In the genomic region with DNA sequence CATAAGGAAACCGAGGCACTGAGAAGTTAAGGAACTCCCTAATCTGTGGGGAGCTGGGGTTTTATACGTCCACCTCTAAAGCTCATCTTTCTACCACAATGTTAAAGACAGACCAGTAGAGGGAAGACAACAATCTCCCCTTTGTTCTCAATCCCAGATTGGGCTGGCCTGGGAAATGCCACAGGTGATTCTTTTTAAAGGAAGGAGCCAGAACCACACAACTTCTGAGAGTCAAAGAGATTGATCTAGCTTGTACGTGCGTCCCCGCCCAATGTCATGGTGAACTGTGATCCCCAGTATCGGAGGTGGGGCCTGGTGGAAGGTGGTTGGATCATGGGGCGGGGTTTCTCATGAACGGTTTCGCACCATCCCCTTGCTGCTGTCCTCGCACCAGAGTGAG, we compare ENCODE assay signal across 22 cellular contexts.
DNase-seq lines count a peak whose midpoint lies in the region; ATAC-seq, FAIRE-seq and TF ChIP-seq lines count a peak whose summit lies in the region.
"Had no signal": no experiment of that assay in that cellular context is flagged by ENCODE, and none has a peak within 500 bp of the region (broad histone marks: within the 10 kb centered on the region; RNA-seq: fewer than 3 reads in every experiment).

No MANE protein-coding gene starts in this region.

- no peaks in the 10 kb centered on the region for H3K79me1 ChIP-seq in neuronal stem cell (ENCODE audit: low read depth, low read length)

- peaks cover 60% of the 10 kb centered on the region for H3K4me1 Mint-ChIP-seq in activated naive CD8-positive, alpha-beta T cell treated with anti-CD3 and anti-CD28 coated beads, Interleukin-2, amount 50 U/mL, for 24 hours
- peaks cover 49% of the 10 kb centered on the region for H3K4me1 Mint-ChIP-seq in activated naive CD8-positive, alpha-beta T cell treated with anti-CD3 and anti-CD28 coated beads for 36 hours
- peaks cover 26% of the 10 kb centered on the region for H3K4me1 Mint-ChIP-seq in astrocyte (ENCODE audit: low read depth, unreplicated experiment)
- peaks cover 41 to 55% of the 10 kb centered on the region in 2 donors for H3K4me1 Mint-ChIP-seq in natural killer cell treated with Interleukin-12 subunit alpha and Interleukin-12 subunit beta and Interleukin-15 and Interleukin-18, amount 100 ng/mL, for 72 hours (ENCODE audit: low read depth in 2 of 2)

- H3K4ac ChIP-seq in neuronal stem cell (ENCODE audit: low read length), result no peak overlapping the region

- H3K79me2 ChIP-seq in astrocyte (ENCODE audit: insufficient read depth, low read length), result no peaks in the 10 kb centered on the region

- H3K27me3 Mint-ChIP-seq in activated naive CD8-positive, alpha-beta T cell treated with anti-CD3 and anti-CD28 coated beads, Interleukin-2, amount 50 U/mL, for 24 hours, result no peaks in the 10 kb centered on the region
- H3K27me3 Mint-ChIP-seq in activated naive CD8-positive, alpha-beta T cell treated with anti-CD3 and anti-CD28 coated beads for 36 hours, result no peaks in the 10 kb centered on the region
- no peaks in the 10 kb centered on the region for H3K27me3 Mint-ChIP-seq in astrocyte (ENCODE audit: low read depth, unreplicated experiment)
- H3K27me3 Mint-ChIP-seq in natural killer cell treated with Interleukin-12 subunit alpha and Interleukin-12 subunit beta and Interleukin-15 and Interleukin-18, amount 100 ng/mL, for 72 hours, result no peaks in the 10 kb centered on the region
- H3K27me3 Mint-ChIP-seq: CD4-positive, alpha-beta memory T cell had no signal

- peak; percentile 9 for FAIRE-seq in astrocyte (lab: Jason Lieb, UNC)
- FAIRE-seq: GM12892, H1 had no signal

- H3K23ac ChIP-seq in neuronal stem cell (ENCODE audit: low read depth, low read length, poor library complexity), result no peak overlapping the region

- H3K18ac ChIP-seq in neuronal stem cell (ENCODE audit: low read length), result peak overlapping the region; percentile 30

- H2BK12ac ChIP-seq in neuronal stem cell (ENCODE audit: low read length), result no peak overlapping the region

- H3K27me3 ChIP-seq in astrocyte (ENCODE audit: insufficient read depth, low read length), result no peaks in the 10 kb centered on the region
- no peaks in the 10 kb centered on the region for H3K27me3 ChIP-seq in neuronal stem cell (ENCODE audit: control insufficient read depth in 3 of 3, insufficient read depth in 3 of 3, low read depth in 1 of 3, low read length in 3 of 3)
- H3K27me3 ChIP-seq: BLaER1 treated with 17β-estradiol and CSF1 and Interleukin-3, amounts not matched to agents 10 nM and 100 nM had no signal

- peak overlapping the region; percentile 11 for H3K14ac ChIP-seq in neuronal stem cell (ENCODE audit: low read length)

- no peak overlapping the region for H4K8ac ChIP-seq in neuronal stem cell (ENCODE audit: low read depth, low read length)

- peaks cover 53% of the 10 kb centered on the region for H3K4me1 ChIP-seq in astrocyte (ENCODE audit: insufficient read depth, low read length)
- peaks cover 3 to 7% of the 10 kb centered on the region in 2 donors for H3K4me1 ChIP-seq in neuronal stem cell (ENCODE audit: control insufficient read depth in 2 of 2, insufficient read depth in 1 of 2, low read depth in 1 of 2, low read length in 2 of 2)

- no peaks in the 10 kb centered on the region for H3K9me3 Mint-ChIP-seq in activated naive CD8-positive, alpha-beta T cell treated with anti-CD3 and anti-CD28 coated beads, Interleukin-2, amount 50 U/mL, for 24 hours
- peaks cover 2% of the 10 kb centered on the region for H3K9me3 Mint-ChIP-seq in activated naive CD8-positive, alpha-beta T cell treated with anti-CD3 and anti-CD28 coated beads for 36 hours
- H3K9me3 Mint-ChIP-seq in astrocyte (ENCODE audit: unreplicated experiment), result no peaks in the 10 kb centered on the region
- peaks cover 2% of the 10 kb centered on the region for H3K9me3 Mint-ChIP-seq in natural killer cell treated with Interleukin-12 subunit alpha and Interleukin-12 subunit beta and Interleukin-15 and Interleukin-18, amount 100 ng/mL, for 72 hours
- H3K9me3 Mint-ChIP-seq: CD4-positive, alpha-beta memory T cell had no signal

- H3K4me2 ChIP-seq in astrocyte (ENCODE audit: low read length), result no peak overlapping the region
- no peak overlapping the region for H3K4me2 ChIP-seq in neuronal stem cell (ENCODE audit: insufficient read depth, low read length, poor library complexity, severe bottlenecking)

- H3K9me3 ChIP-seq in astrocyte (ENCODE audit: insufficient read depth, low read depth, low read length), result no peaks in the 10 kb centered on the region
- H3K9me3 ChIP-seq in neuronal stem cell (replicated peaks in 1 of 2; ENCODE audit: control insufficient read depth in 2 of 2, insufficient read depth in 1 of 2, low read depth in 1 of 2, low read length in 2 of 2), result no peaks in the 10 kb centered on the region
- H3K9me3 ChIP-seq: BLaER1 treated with 17β-estradiol and CSF1 and Interleukin-3, amounts not matched to agents 10 nM and 100 nM had no signal

- H3K9ac ChIP-seq in astrocyte (ENCODE audit: low read length) (no peak overlapping the region), neuronal stem cell (ENCODE audit: low read depth, low read length, poor library complexity) (no peak overlapping the region)
- H3K9ac ChIP-seq: BLaER1 treated with 17β-estradiol and CSF1 and Interleukin-3, amounts not matched to agents 10 nM and 100 nM had no signal

- no peak overlapping the region for H2AK5ac ChIP-seq in neuronal stem cell (ENCODE audit: low read depth, low read length)

- no peak overlapping the region for H3K27ac ChIP-seq in astrocyte (ENCODE audit: low read depth, low read length)
- no peak overlapping the region for H3K27ac ChIP-seq in neuronal stem cell (replicated peaks; ENCODE audit: low read length)
- H3K27ac ChIP-seq: 22Rv1, SK-N-MC had no signal

- no CpG with 5 or more reads among the region's 10 CpGs for WGBS in neuronal stem cell (ENCODE audit: extremely low coverage in 2 of 2, insufficient read length in 2 of 2, insufficient replicate concordance in 1 of 2), 2 donors

- H3K27ac Mint-ChIP-seq in activated naive CD8-positive, alpha-beta T cell treated with anti-CD3 and anti-CD28 coated beads, Interleukin-2, amount 50 U/mL, for 24 hours, result peak overlapping the region; percentile 32
- no peak overlapping the region for H3K27ac Mint-ChIP-seq in activated naive CD8-positive, alpha-beta T cell treated with anti-CD3 and anti-CD28 coated beads for 36 hours
- H3K27ac Mint-ChIP-seq in astrocyte (ENCODE audit: unreplicated experiment), result no peak overlapping the region
- no peak overlapping the region for H3K27ac Mint-ChIP-seq in natural killer cell treated with Interleukin-12 subunit alpha and Interleukin-12 subunit beta and Interleukin-15 and Interleukin-18, amount 100 ng/mL, for 72 hours

- no peaks in the 10 kb centered on the region for H3K36me3 ChIP-seq in astrocyte (ENCODE audit: insufficient read depth, low read length)
- no peaks in the 10 kb centered on the region for H3K36me3 ChIP-seq in neuronal stem cell (replicated peaks in 1 of 2; ENCODE audit: control insufficient read depth in 2 of 2, insufficient read depth in 2 of 2, low read length in 2 of 2)
- H3K36me3 ChIP-seq: BLaER1 treated with 17β-estradiol and CSF1 and Interleukin-3, amounts not matched to agents 10 nM and 100 nM had no signal

- H2AFZ ChIP-seq in astrocyte (ENCODE audit: low read depth, low read length) (no peak overlapping the region), neuronal stem cell (ENCODE audit: low read length) (no peak overlapping the region)

- no peaks in the 10 kb centered on the region for H3K36me3 Mint-ChIP-seq in activated naive CD8-positive, alpha-beta T cell treated with anti-CD3 and anti-CD28 coated beads, Interleukin-2, amount 50 U/mL, for 24 hours (ENCODE audit: low read depth)
- peaks cover 2% of the 10 kb centered on the region for H3K36me3 Mint-ChIP-seq in activated naive CD8-positive, alpha-beta T cell treated with anti-CD3 and anti-CD28 coated beads for 36 hours
- H3K36me3 Mint-ChIP-seq in astrocyte (ENCODE audit: low read depth, unreplicated experiment), result no peaks in the 10 kb centered on the region
- no peaks in the 10 kb centered on the region for H3K36me3 Mint-ChIP-seq in natural killer cell treated with Interleukin-12 subunit alpha and Interleukin-12 subunit beta and Interleukin-15 and Interleukin-18, amount 100 ng/mL, for 72 hours
- H3K36me3 Mint-ChIP-seq: CD4-positive, alpha-beta memory T cell had no signal

- ATAC-seq in activated naive CD8-positive, alpha-beta T cell treated with anti-CD3 and anti-CD28 coated beads, Interleukin-2, amount 50 U/mL, for 24 hours, result no peak
- ATAC-seq in HG02840 (IDR thresholded peaks at IDR 0.05; ENCODE audit: low FRiP score, unreplicated experiment), result no peak
- ATAC-seq in natural killer cell treated with Interleukin-12 subunit alpha and Interleukin-12 subunit beta and Interleukin-15 and Interleukin-18, amount 100 ng/mL, for 72 hours, result no peak
- ATAC-seq in GM19351 (IDR thresholded peaks at IDR 0.05; ENCODE audit: unreplicated experiment), result no peak
- ATAC-seq: PC-3 had no signal

- TF ChIP-seq CTCF in astrocyte (IDR thresholded peaks at IDR 0.05; ENCODE audit: insufficient read depth, low read depth, low read length), result no peak

- H4K91ac ChIP-seq in neuronal stem cell (ENCODE audit: low read depth, low read length, poor library complexity), result no peak overlapping the region

- no peak overlapping the region for H2BK15ac ChIP-seq in neuronal stem cell (ENCODE audit: low read length)

- H3K4me3 ChIP-seq in astrocyte (ENCODE audit: insufficient read depth, low read depth, low read length) (no peak overlapping the region), neuronal stem cell (ENCODE audit: low read length in 2 of 2) (no peak overlapping the region)
- H3K4me3 ChIP-seq: BLaER1 treated with 17β-estradiol and CSF1 and Interleukin-3, amounts not matched to agents 10 nM and 100 nM; SK-N-MC had no signal

- H2BK5ac ChIP-seq in neuronal stem cell (ENCODE audit: low read length), result no peak overlapping the region

- H2BK120ac ChIP-seq in neuronal stem cell (ENCODE audit: low read depth, low read length), result no peak overlapping the region

- no peaks in the 10 kb centered on the region for H4K20me1 ChIP-seq in astrocyte (ENCODE audit: insufficient read depth, low read length)
- H4K20me1 ChIP-seq: BLaER1 treated with 17β-estradiol and CSF1 and Interleukin-3, amounts not matched to agents 10 nM and 100 nM had no signal

- H3K4me3 Mint-ChIP-seq in activated naive CD8-positive, alpha-beta T cell treated with anti-CD3 and anti-CD28 coated beads, Interleukin-2, amount 50 U/mL, for 24 hours, result no peak overlapping the region
- H3K4me3 Mint-ChIP-seq in activated naive CD8-positive, alpha-beta T cell treated with anti-CD3 and anti-CD28 coated beads for 36 hours, result no peak overlapping the region
- H3K4me3 Mint-ChIP-seq in astrocyte (ENCODE audit: unreplicated experiment), result no peak overlapping the region
- H3K4me3 Mint-ChIP-seq in natural killer cell treated with Interleukin-12 subunit alpha and Interleukin-12 subunit beta and Interleukin-15 and Interleukin-18, amount 100 ng/mL, for 72 hours, result no peak overlapping the region
- H3K4me3 Mint-ChIP-seq: CD4-positive, alpha-beta memory T cell had no signal

- no peak for DNase-seq in activated naive CD8-positive, alpha-beta T cell treated with anti-CD3 and anti-CD28 coated beads, Interleukin-2, amount 50 U/mL, for 24 hours
- DNase-seq in activated naive CD8-positive, alpha-beta T cell treated with anti-CD3 and anti-CD28 coated beads for 36 hours, result no peak
- DNase-seq in astrocyte (ENCODE audit: low read depth), result no peak
- no peak for DNase-seq in neuronal stem cell (ENCODE audit: low spot score)
- no peak for DNase-seq in natural killer cell treated with Interleukin-12 subunit alpha and Interleukin-12 subunit beta and Interleukin-15 and Interleukin-18, amount 100 ng/mL, for 72 hours (ENCODE audit: low spot score)
- DNase-seq in activated naive CD4-positive, alpha-beta T cell treated with Interleukin-2 at 50 U/mL for 16 hours, result no peak
- DNase-seq: CD4-positive, alpha-beta memory T cell; DND-41; Karpas-422; NCI-H1417; NCI-H1694 treated with DMSO at 0.1 percent for 48 hours; NCI-H2081 treated with DMSO at 0.1 percent for 48 hours; NCI-H524 treated with DMSO at 0.1 percent for 48 hours; PC-3; Right ventricle myocardium superior had no signal
